Comparison of ENCODE assay signal across 1 cellular context in the genomic region with DNA sequence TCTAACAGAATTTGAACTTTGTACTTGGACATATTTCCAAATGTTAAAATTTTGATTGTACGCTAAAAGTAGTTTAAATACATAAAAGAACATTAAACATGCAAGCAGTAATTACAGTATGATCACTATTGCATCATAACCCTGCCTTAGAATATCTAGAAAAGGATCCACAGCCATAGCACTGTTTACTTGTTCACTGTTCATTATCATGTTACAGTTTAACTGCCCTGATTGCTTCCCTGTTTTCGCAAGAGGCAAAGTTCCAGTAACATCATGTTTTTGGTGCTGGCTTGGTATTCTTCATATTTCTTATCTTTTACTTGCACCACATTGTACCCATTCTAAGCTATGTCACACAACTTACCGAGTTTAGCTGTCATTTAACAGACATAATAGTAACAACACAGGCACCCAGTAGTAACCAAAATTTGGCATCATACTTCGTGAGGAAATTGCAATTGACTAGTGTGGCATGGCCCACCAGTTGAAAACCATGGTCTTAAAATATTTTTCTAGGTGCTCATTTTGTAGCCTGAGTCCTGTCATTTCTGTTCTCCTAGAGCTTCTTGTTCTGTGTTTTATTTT.
TF ChIP-seq lines count a peak whose summit lies in the region.

No MANE protein-coding gene starts in this region.

TF ChIP-seq in HepG2, 621 proteins besides CTCF, POLR2A, EP300 and RAD21 (continued from another document and continues in another):
- TF ChIP-seq, protein P1, sequence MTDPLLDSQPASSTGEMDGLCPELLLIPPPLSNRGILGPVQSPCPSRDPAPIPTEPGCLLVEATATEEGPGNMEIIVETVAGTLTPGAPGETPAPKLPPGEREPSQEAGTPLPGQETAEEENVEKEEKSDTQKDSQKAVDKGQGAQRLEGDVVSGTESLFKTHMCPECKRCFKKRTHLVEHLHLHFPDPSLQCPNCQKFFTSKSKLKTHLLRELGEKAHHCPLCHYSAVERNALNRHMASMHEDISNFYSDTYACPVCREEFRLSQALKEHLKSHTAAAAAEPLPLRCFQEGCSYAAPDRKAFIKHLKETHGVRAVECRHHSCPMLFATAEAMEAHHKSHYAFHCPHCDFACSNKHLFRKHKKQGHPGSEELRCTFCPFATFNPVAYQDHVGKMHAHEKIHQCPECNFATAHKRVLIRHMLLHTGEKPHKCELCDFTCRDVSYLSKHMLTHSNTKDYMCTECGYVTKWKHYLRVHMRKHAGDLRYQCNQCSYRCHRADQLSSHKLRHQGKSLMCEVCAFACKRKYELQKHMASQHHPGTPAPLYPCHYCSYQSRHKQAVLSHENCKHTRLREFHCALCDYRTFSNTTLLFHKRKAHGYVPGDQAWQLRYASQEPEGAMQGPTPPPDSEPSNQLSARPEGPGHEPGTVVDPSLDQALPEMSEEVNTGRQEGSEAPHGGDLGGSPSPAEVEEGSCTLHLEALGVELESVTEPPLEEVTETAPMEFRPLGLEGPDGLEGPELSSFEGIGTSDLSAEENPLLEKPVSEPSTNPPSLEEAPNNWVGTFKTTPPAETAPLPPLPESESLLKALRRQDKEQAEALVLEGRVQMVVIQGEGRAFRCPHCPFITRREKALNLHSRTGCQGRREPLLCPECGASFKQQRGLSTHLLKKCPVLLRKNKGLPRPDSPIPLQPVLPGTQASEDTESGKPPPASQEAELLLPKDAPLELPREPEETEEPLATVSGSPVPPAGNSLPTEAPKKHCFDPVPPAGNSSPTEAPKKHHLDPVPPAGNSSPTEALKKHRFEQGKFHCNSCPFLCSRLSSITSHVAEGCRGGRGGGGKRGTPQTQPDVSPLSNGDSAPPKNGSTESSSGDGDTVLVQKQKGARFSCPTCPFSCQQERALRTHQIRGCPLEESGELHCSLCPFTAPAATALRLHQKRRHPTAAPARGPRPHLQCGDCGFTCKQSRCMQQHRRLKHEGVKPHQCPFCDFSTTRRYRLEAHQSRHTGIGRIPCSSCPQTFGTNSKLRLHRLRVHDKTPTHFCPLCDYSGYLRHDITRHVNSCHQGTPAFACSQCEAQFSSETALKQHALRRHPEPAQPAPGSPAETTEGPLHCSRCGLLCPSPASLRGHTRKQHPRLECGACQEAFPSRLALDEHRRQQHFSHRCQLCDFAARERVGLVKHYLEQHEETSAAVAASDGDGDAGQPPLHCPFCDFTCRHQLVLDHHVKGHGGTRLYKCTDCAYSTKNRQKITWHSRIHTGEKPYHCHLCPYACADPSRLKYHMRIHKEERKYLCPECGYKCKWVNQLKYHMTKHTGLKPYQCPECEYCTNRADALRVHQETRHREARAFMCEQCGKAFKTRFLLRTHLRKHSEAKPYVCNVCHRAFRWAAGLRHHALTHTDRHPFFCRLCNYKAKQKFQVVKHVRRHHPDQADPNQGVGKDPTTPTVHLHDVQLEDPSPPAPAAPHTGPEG (CRISPR knock-in tag; IDR thresholded peaks at IDR 0.05), result no peak
- TF ChIP-seq ZBTB26 (CRISPR knock-in tag; IDR thresholded peaks at IDR 0.05; ENCODE audit: borderline replicate concordance) (peak; percentile 97), FOXO1 (CRISPR knock-in tag; IDR thresholded peaks at IDR 0.05) (peak; percentile 79; the same call in 1 of the 2 replicates), ZNF512B (CRISPR knock-in tag; IDR thresholded peaks at IDR 0.05; ENCODE audit: borderline replicate concordance) (no peak), PAX8 (CRISPR knock-in tag; IDR thresholded peaks at IDR 0.05; ENCODE audit: borderline replicate concordance) (no peak), ZNF207 (IDR thresholded peaks at IDR 0.05; ENCODE audit: borderline replicate concordance) (no peak), FOXP4 (CRISPR knock-in tag; IDR thresholded peaks at IDR 0.05) (peak; percentile 83), ZNF225 (CRISPR knock-in tag; IDR thresholded peaks at IDR 0.05) (no peak), KDM6A (CRISPR knock-in tag; IDR thresholded peaks at IDR 0.05; ENCODE audit: low read depth) (peak; percentile 27; the same call in 1 of the 2 replicates), SAP130 (CRISPR knock-in tag; IDR thresholded peaks at IDR 0.05; ENCODE audit: low read depth) (peak; percentile 80), FOXO4 (CRISPR knock-in tag; conservative IDR thresholded peaks at IDR 0.05) (no peak), ATF7 (IDR thresholded peaks at IDR 0.05) (peak; percentile 80), ATF7 (CRISPR knock-in tag; IDR thresholded peaks at IDR 0.05) (no peak), ZEB1 (IDR thresholded peaks at IDR 0.05; ENCODE audit: insufficient replicate concordance, low read depth) (no peak), ELF4 (CRISPR knock-in tag; IDR thresholded peaks at IDR 0.05; ENCODE audit: borderline replicate concordance) (no peak), HOXA5 (CRISPR knock-in tag; IDR thresholded peaks at IDR 0.05) (no peak), ZNF451 (CRISPR knock-in tag; IDR thresholded peaks at IDR 0.05) (no peak), FOXK1 (CRISPR knock-in tag; IDR thresholded peaks at IDR 0.05; ENCODE audit: borderline replicate concordance, low read depth) (peak; percentile 86), HES4 (CRISPR knock-in tag; IDR thresholded peaks at IDR 0.05; ENCODE audit: borderline replicate concordance) (no peak), TBX3 (IDR thresholded peaks at IDR 0.05; ENCODE audit: borderline replicate concordance) (peak; percentile 34; the same call in 1 of the 2 replicates), DR1 (CRISPR knock-in tag; IDR thresholded peaks at IDR 0.05) (no peak), ZNF263 (CRISPR knock-in tag; IDR thresholded peaks at IDR 0.05) (no peak), SATB2 (CRISPR knock-in tag; IDR thresholded peaks at IDR 0.05) (no peak), ZNF644 (CRISPR knock-in tag; IDR thresholded peaks at IDR 0.05; ENCODE audit: low read depth) (peak; percentile 60; the same call in 1 of the 2 replicates), ZFYVE20 (CRISPR knock-in tag; IDR thresholded peaks at IDR 0.05; ENCODE audit: borderline replicate concordance, low read depth) (no peak), NFIB (CRISPR knock-in tag; IDR thresholded peaks at IDR 0.05; ENCODE audit: borderline replicate concordance) (no peak)
- TF ChIP-seq, protein P2, sequence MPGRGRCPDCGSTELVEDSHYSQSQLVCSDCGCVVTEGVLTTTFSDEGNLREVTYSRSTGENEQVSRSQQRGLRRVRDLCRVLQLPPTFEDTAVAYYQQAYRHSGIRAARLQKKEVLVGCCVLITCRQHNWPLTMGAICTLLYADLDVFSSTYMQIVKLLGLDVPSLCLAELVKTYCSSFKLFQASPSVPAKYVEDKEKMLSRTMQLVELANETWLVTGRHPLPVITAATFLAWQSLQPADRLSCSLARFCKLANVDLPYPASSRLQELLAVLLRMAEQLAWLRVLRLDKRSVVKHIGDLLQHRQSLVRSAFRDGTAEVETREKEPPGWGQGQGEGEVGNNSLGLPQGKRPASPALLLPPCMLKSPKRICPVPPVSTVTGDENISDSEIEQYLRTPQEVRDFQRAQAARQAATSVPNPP (CRISPR knock-in tag; IDR thresholded peaks at IDR 0.05), result no peak
- TF ChIP-seq, protein P3, sequence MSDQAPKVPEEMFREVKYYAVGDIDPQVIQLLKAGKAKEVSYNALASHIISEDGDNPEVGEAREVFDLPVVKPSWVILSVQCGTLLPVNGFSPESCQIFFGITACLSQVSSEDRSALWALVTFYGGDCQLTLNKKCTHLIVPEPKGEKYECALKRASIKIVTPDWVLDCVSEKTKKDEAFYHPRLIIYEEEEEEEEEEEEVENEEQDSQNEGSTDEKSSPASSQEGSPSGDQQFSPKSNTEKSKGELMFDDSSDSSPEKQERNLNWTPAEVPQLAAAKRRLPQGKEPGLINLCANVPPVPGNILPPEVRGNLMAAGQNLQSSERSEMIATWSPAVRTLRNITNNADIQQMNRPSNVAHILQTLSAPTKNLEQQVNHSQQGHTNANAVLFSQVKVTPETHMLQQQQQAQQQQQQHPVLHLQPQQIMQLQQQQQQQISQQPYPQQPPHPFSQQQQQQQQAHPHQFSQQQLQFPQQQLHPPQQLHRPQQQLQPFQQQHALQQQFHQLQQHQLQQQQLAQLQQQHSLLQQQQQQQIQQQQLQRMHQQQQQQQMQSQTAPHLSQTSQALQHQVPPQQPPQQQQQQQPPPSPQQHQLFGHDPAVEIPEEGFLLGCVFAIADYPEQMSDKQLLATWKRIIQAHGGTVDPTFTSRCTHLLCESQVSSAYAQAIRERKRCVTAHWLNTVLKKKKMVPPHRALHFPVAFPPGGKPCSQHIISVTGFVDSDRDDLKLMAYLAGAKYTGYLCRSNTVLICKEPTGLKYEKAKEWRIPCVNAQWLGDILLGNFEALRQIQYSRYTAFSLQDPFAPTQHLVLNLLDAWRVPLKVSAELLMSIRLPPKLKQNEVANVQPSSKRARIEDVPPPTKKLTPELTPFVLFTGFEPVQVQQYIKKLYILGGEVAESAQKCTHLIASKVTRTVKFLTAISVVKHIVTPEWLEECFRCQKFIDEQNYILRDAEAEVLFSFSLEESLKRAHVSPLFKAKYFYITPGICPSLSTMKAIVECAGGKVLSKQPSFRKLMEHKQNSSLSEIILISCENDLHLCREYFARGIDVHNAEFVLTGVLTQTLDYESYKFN (CRISPR knock-in tag; conservative IDR thresholded peaks at IDR 0.05), result peak; percentile 81
- TF ChIP-seq, protein P4, sequence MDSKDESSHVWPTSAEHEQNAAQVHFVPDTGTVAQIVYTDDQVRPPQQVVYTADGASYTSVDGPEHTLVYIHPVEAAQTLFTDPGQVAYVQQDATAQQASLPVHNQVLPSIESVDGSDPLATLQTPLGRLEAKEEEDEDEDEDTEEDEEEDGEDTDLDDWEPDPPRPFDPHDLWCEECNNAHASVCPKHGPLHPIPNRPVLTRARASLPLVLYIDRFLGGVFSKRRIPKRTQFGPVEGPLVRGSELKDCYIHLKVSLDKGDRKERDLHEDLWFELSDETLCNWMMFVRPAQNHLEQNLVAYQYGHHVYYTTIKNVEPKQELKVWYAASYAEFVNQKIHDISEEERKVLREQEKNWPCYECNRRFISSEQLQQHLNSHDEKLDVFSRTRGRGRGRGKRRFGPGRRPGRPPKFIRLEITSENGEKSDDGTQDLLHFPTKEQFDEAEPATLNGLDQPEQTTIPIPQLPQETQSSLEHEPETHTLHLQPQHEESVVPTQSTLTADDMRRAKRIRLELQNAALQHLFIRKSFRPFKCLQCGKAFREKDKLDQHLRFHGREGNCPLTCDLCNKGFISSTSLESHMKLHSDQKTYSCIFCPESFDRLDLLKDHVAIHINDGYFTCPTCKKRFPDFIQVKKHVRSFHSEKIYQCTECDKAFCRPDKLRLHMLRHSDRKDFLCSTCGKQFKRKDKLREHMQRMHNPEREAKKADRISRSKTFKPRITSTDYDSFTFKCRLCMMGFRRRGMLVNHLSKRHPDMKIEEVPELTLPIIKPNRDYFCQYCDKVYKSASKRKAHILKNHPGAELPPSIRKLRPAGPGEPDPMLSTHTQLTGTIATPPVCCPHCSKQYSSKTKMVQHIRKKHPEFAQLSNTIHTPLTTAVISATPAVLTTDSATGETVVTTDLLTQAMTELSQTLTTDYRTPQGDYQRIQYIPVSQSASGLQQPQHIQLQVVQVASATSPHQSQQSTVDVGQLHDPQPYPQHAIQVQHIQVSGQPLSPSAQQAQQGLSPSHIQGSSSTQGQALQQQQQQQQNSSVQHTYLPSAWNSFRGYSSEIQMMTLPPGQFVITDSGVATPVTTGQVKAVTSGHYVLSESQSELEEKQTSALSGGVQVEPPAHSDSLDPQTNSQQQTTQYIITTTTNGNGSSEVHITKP (CRISPR knock-in tag; IDR thresholded peaks at IDR 0.05; ENCODE audit: low read depth), result peak; percentile 40; the same call in 1 of the 2 replicates
